ENCODE assay signal across 12 cellular contexts in genomic region chr3:186815490-186815889, GRCh38. TPM values are rescaled to one million over a fixed set of nuclear protein-coding genes. Genes with fewer than 3 reads are reported as not detected.
DNase-seq lines count a peak whose midpoint lies in the region.
"Had no signal": no experiment of that assay in that cellular context is flagged by ENCODE, and none has a peak within 500 bp of the region (broad histone marks: within the 10 kb centered on the region; RNA-seq: fewer than 3 reads in every experiment).

No MANE protein-coding gene starts in this region.

- CTCF ChIA-PET in activated naive CD4-positive, alpha-beta T cell treated with anti-CD3 and anti-CD28 coated beads, Interleukin-2, amount 10 ng/mL, durations not matched to agents 7 days and 5 days (lab: Charles Lee) = interaction anchor here (0.6 kb wide), 1 partner anchor 111 kb away, joined by 4 read pairs; no protein-coding TSS in a partner anchor

- H3K27ac Mint-ChIP-seq in activated naive CD4-positive, alpha-beta T cell treated with anti-CD3 and anti-CD28 coated beads, Interleukin-2, amount 10 ng/mL, durations not matched to agents 7 days and 5 days = no peak overlapping the region
- H3K27ac Mint-ChIP-seq: activated naive CD8-positive, alpha-beta T cell had no signal

- DNase-seq in DMS53 (lab: John Stamatoyannopoulos, UW) (peak; percentile 46), DMS53 treated with DMSO at 0.1 percent for 48 hours (lab: John Stamatoyannopoulos, UW; ENCODE audit: unreplicated experiment) (no peak), NCI-H2227 (lab: John Stamatoyannopoulos, UW; ENCODE audit: unreplicated experiment) (peak; percentile 10), amniotic epithelial cell (ENCODE audit: low read depth) (peak; percentile 81), renal cortical epithelial cell (ENCODE audit: low read depth) (peak; percentile 91), GM19240 (ENCODE audit: insufficient read length, low spot score) (no peak)
- no peak for DNase-seq in stimulated activated CD4-positive, alpha-beta T cell treated with anti-CD3 and anti-CD28 coated beads, Interleukin-2, amount 100 ng/mL, for 48 hours
- DNase-seq in activated naive CD4-positive, alpha-beta T cell treated with anti-CD3 and anti-CD28 coated beads, Interleukin-2, amount 10 ng/mL, durations not matched to agents 7 days and 5 days = no peak
- DNase-seq: activated CD4-positive, alpha-beta T cell treated with anti-CD3 and anti-CD28 coated beads, Interleukin-2, amount 50 U/mL, for 1 hour; nucleus accumbens; tibial artery had no signal

- no peaks in the 10 kb centered on the region for H3K9me3 Mint-ChIP-seq in activated naive CD4-positive, alpha-beta T cell treated with anti-CD3 and anti-CD28 coated beads, Interleukin-2, amount 10 ng/mL, durations not matched to agents 7 days and 5 days

- H3K4me1 Mint-ChIP-seq in activated naive CD4-positive, alpha-beta T cell treated with anti-CD3 and anti-CD28 coated beads, Interleukin-2, amount 10 ng/mL, durations not matched to agents 7 days and 5 days = peaks cover 3% of the 10 kb centered on the region

- no peaks in the 10 kb centered on the region for H3K36me3 Mint-ChIP-seq in activated naive CD4-positive, alpha-beta T cell treated with anti-CD3 and anti-CD28 coated beads, Interleukin-2, amount 10 ng/mL, durations not matched to agents 7 days and 5 days
- H3K36me3 Mint-ChIP-seq: activated naive CD8-positive, alpha-beta T cell had no signal

- H3K4me3 Mint-ChIP-seq in activated naive CD4-positive, alpha-beta T cell treated with anti-CD3 and anti-CD28 coated beads, Interleukin-2, amount 10 ng/mL, durations not matched to agents 7 days and 5 days = no peak overlapping the region
- H3K4me3 Mint-ChIP-seq: activated naive CD8-positive, alpha-beta T cell had no signal

- H3K27me3 Mint-ChIP-seq in activated naive CD4-positive, alpha-beta T cell treated with anti-CD3 and anti-CD28 coated beads, Interleukin-2, amount 10 ng/mL, durations not matched to agents 7 days and 5 days = peaks cover 4% of the 10 kb centered on the region
- H3K27me3 Mint-ChIP-seq: activated naive CD8-positive, alpha-beta T cell had no signal

RNA-seq across cellular contexts. Expression of gene RFC4, which starts 9.2 kb away (rescaled TPM):
- total RNA-seq in renal cortical epithelial cell = 22.0 and 35.3 TPM in 2 replicates

RNA-seq across cellular contexts. Expression of gene ADIPOQ, which starts 27.0 kb away (rescaled TPM):
- not detected in 2 replicates for total RNA-seq in renal cortical epithelial cell

RNA-seq across cellular contexts. Expression of gene EIF4A2, which starts 32.1 kb away (rescaled TPM):
- 725 and 842 TPM in 2 replicates for total RNA-seq in renal cortical epithelial cell

Comparison
In these comparisons a context has a peak if more than half of its experiments do, and no peak if none do; other contexts are left out.
1. DNase-seq: peak in DMS53 (single experiment), NCI-H2227 (single experiment), amniotic epithelial cell (single experiment) and renal cortical epithelial cell (single experiment); none in DMS53 treated with DMSO at 0.1 percent for 48 hours (single experiment), stimulated activated CD4-positive, alpha-beta T cell treated with anti-CD3 and anti-CD28 coated beads, Interleukin-2, amount 100 ng/mL, for 48 hours (0 of 2), activated naive CD4-positive, alpha-beta T cell treated with anti-CD3 and anti-CD28 coated beads, Interleukin-2, amount 10 ng/mL, durations not matched to agents 7 days and 5 days (single experiment) and GM19240 (single experiment).